In the genomic region with DNA sequence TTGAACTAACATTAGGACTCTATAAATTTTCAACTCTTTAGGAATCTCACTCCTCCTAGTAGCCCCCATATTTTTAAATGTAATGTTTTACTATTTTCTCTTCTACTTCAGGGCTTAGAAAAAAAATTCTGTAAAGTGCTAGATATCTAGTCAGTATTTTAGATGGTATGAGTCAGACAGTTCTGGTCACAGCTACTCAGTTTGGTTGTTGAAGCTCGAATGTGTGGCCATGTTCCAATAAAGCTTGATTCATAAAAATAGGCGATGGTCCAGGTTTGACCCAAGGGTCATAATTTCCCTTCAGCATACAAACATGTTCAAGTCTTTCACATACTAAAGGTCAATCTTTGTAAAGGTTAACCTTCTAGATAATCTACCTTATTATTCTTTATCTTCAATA, we compare ENCODE assay signal across 15 cellular contexts.
"Had no signal": no experiment of that assay in that cellular context is flagged by ENCODE, and none has a peak within 500 bp of the region (broad histone marks: within the 10 kb centered on the region; RNA-seq: fewer than 3 reads in every experiment).

No MANE protein-coding gene starts in this region.

- H3K4me3 ChIP-seq: transverse colon had no signal

- H3K27me3 ChIP-seq: transverse colon had no signal

- H3K4me1 ChIP-seq: transverse colon had no signal

- H3K4me3 Mint-ChIP-seq: activated T-cell treated with anti-CD3 and anti-CD28 coated beads, Interleukin-2, amount 50 U/mL, for 4 hours; naive thymus-derived CD4-positive, alpha-beta T cell; stimulated activated memory B cell treated with anti-CD40 and anti-IgM and Interleukin-4, amounts not matched to agents 10 μg/mL and 1 μg/mL and 100 μg/mL, for 72 hours; T-helper 1 cell treated with Interleukin-12 subunit alpha and Interleukin-12 subunit beta and Interleukin-4 antibody, amounts not matched to agents 30 μg/mL and 1 μg/mL, for 36 hours had no signal

- H3K36me3 ChIP-seq: transverse colon had no signal

- H3K4me1 Mint-ChIP-seq: naive thymus-derived CD4-positive, alpha-beta T cell; stimulated activated memory B cell treated with anti-CD40 and anti-IgM and Interleukin-4, amounts not matched to agents 10 μg/mL and 1 μg/mL and 100 μg/mL, for 72 hours had no signal

- H3K27me3 Mint-ChIP-seq: naive thymus-derived CD4-positive, alpha-beta T cell; stimulated activated memory B cell treated with anti-CD40 and anti-IgM and Interleukin-4, amounts not matched to agents 10 μg/mL and 1 μg/mL and 100 μg/mL, for 72 hours had no signal

- H3K9me3 Mint-ChIP-seq: stimulated activated memory B cell treated with anti-CD40 and anti-IgM and Interleukin-4, amounts not matched to agents 10 μg/mL and 1 μg/mL and 100 μg/mL, for 72 hours had no signal

- H3K27ac ChIP-seq: transverse colon had no signal

- H3K27ac Mint-ChIP-seq: activated naive CD4-positive, alpha-beta T cell treated with anti-CD3 and anti-CD28 coated beads, Interleukin-2, amount 50 U/mL, for 72 hours; naive thymus-derived CD4-positive, alpha-beta T cell; stimulated activated memory B cell treated with anti-CD40 and anti-IgM and Interleukin-4, amounts not matched to agents 10 μg/mL and 1 μg/mL and 100 μg/mL, for 72 hours; T-helper 1 cell treated with Interleukin-12 subunit alpha and Interleukin-12 subunit beta and Interleukin-4 antibody, amounts not matched to agents 30 μg/mL and 1 μg/mL, for 36 hours had no signal

- DNase-seq: activated CD4-positive, alpha-beta T cell treated with anti-CD3 and anti-CD28 coated beads, Interleukin-2, amount 50 U/mL, for 4 hours; activated CD4-positive, CD25-positive, alpha-beta regulatory T cell treated with anti-CD3 and anti-CD28 coated beads, Interleukin-2, amount 50 U/mL, for 72 hours; activated effector memory CD4-positive, alpha-beta T cell treated with anti-CD3 and anti-CD28 coated beads, Interleukin-2, amount 50 U/mL, for 16 hours; activated T-cell treated with anti-CD3 and anti-CD28 coated beads, Interleukin-2, amount 50 U/mL, for 4 hours; anterior cingulate cortex; central memory CD4-positive, alpha-beta T cell; cortex of kidney; effector CD8-positive, alpha-beta T cell; naive thymus-derived CD4-positive, alpha-beta T cell; substantia nigra; transverse colon had no signal

- FAIRE-seq: TTC549 had no signal

- H3K36me3 Mint-ChIP-seq: naive thymus-derived CD4-positive, alpha-beta T cell; stimulated activated memory B cell treated with anti-CD40 and anti-IgM and Interleukin-4, amounts not matched to agents 10 μg/mL and 1 μg/mL and 100 μg/mL, for 72 hours had no signal
